In genomic region chr7:149811831-149812490, GRCh38 we compare ENCODE assay signal across 20 cellular contexts. TPM values are rescaled to one million over a fixed set of nuclear protein-coding genes. Genes with fewer than 3 reads are reported as not detected.
A peak's percentile ranks its signal among the peaks of the same experiment; 100 is the strongest.
DNase-seq lines count a peak whose midpoint lies in the region; ATAC-seq, FAIRE-seq and TF ChIP-seq lines count a peak whose summit lies in the region.
"Had no signal": no experiment of that assay in that cellular context is flagged by ENCODE, and none has a peak within 500 bp of the region (broad histone marks: within the 10 kb centered on the region; RNA-seq: fewer than 3 reads in every experiment).

No MANE protein-coding gene starts in this region.

- no peak for FAIRE-seq in D721Med (lab: Jason Lieb, UNC)
- FAIRE-seq: A549, G401.6, GM12891, GM19239 had no signal

- H3K4ac ChIP-seq in neuronal stem cell (ENCODE audit: low read length), result peak overlapping the region; percentile 76

- H3K4me1 Mint-ChIP-seq in stimulated activated naive CD8-positive, alpha-beta T cell treated with anti-CD3 and anti-CD28 coated beads, Interleukin-15, amount 100 ng/mL, for 72 hours, result peaks cover 23% of the 10 kb centered on the region
- H3K4me1 Mint-ChIP-seq: B cell had no signal

- peak overlapping the region in 1 of 2 donors; percentile 48 for H3K27ac Mint-ChIP-seq in stimulated activated naive CD8-positive, alpha-beta T cell treated with anti-CD3 and anti-CD28 coated beads, Interleukin-15, amount 100 ng/mL, for 72 hours
- H3K27ac Mint-ChIP-seq: B cell; CD4-positive, alpha-beta T cell; CD8-positive, alpha-beta T cell had no signal

- H3K27ac ChIP-seq in right cardiac atrium (ENCODE audit: low read length), result no peak overlapping the region
- H3K27ac ChIP-seq in right atrium auricular region, result no peak overlapping the region
- no peak overlapping the region for H3K27ac ChIP-seq in neuronal stem cell (replicated peaks; ENCODE audit: low read length)
- H3K27ac ChIP-seq: 22Rv1; A549; BLaER1 treated with 17β-estradiol and CSF1 and Interleukin-3, amounts not matched to agents 10 nM and 100 nM; C4-2B had no signal

- no peak overlapping the region for H4K91ac ChIP-seq in neuronal stem cell (ENCODE audit: low read depth, low read length, poor library complexity)

- H3K4me3 ChIP-seq in right cardiac atrium (ENCODE audit: low read length) (no peak overlapping the region), right atrium auricular region (no peak overlapping the region), neuronal stem cell (ENCODE audit: low read length in 2 of 2) (no peak overlapping the region)
- H3K4me3 ChIP-seq: A549; BLaER1 treated with 17β-estradiol and CSF1 and Interleukin-3, amounts not matched to agents 10 nM and 100 nM had no signal

- peaks cover 3% of the 10 kb centered on the region for H3K79me1 ChIP-seq in neuronal stem cell (ENCODE audit: low read depth, low read length)

- H2BK120ac ChIP-seq in neuronal stem cell (ENCODE audit: low read depth, low read length), result no peak overlapping the region

- H3K9ac ChIP-seq in neuronal stem cell (ENCODE audit: low read depth, low read length, poor library complexity), result peak overlapping the region; percentile 21
- H3K9ac ChIP-seq: BLaER1 treated with 17β-estradiol and CSF1 and Interleukin-3, amounts not matched to agents 10 nM and 100 nM had no signal

- H3K4me1 ChIP-seq in right cardiac atrium (ENCODE audit: control insufficient read depth, insufficient read depth, low read length), result no peaks in the 10 kb centered on the region
- no peaks in the 10 kb centered on the region for H3K4me1 ChIP-seq in right atrium auricular region
- H3K4me1 ChIP-seq in neuronal stem cell (ENCODE audit: control insufficient read depth in 2 of 2, insufficient read depth in 1 of 2, low read depth in 1 of 2, low read length in 2 of 2), result peaks cover 0 to 13% of the 10 kb centered on the region in 2 donors
- H3K4me1 ChIP-seq: A549 had no signal

- H3K9me3 ChIP-seq in right cardiac atrium (ENCODE audit: control insufficient read depth, low read length) (no peaks in the 10 kb centered on the region), right atrium auricular region (no peaks in the 10 kb centered on the region), neuronal stem cell (replicated peaks in 1 of 2; ENCODE audit: control insufficient read depth in 2 of 2, insufficient read depth in 1 of 2, low read depth in 1 of 2, low read length in 2 of 2) (no peaks in the 10 kb centered on the region)
- H3K9me3 ChIP-seq: A549; BLaER1 treated with 17β-estradiol and CSF1 and Interleukin-3, amounts not matched to agents 10 nM and 100 nM had no signal

- ATAC-seq in right cardiac atrium, result no peak
- ATAC-seq in stimulated activated naive CD8-positive, alpha-beta T cell treated with anti-CD3 and anti-CD28 coated beads, Interleukin-15, amount 100 ng/mL, for 72 hours, result peak; percentile 7
- ATAC-seq in stimulated activated naive CD8-positive, alpha-beta T cell treated with anti-CD3 and anti-CD28 coated beads, Interleukin-15, Interleukin-2, amounts not matched to agents 100 U/mL and 50 U/mL, for 24 hours, result no peak
- ATAC-seq in GM21526 (IDR thresholded peaks at IDR 0.05; ENCODE audit: low FRiP score, unreplicated experiment), result no peak
- ATAC-seq: CD8-positive, alpha-beta T cell had no signal

- H3K36me3 ChIP-seq in right atrium auricular region (no peaks in the 10 kb centered on the region), neuronal stem cell (replicated peaks in 1 of 2; ENCODE audit: control insufficient read depth in 2 of 2, insufficient read depth in 2 of 2, low read length in 2 of 2) (no peaks in the 10 kb centered on the region)
- H3K36me3 ChIP-seq: BLaER1 treated with 17β-estradiol and CSF1 and Interleukin-3, amounts not matched to agents 10 nM and 100 nM had no signal

- WGBS in right cardiac atrium, result 86% methylated on average over 16 of the region's 16 CpGs
- WGBS in neuronal stem cell (ENCODE audit: extremely low coverage in 2 of 2, insufficient read length in 2 of 2, insufficient replicate concordance in 1 of 2), 2 donors, result no CpG with 5 or more reads among the region's 16 CpGs

- peak overlapping the region; percentile 43 for H4K8ac ChIP-seq in neuronal stem cell (ENCODE audit: low read depth, low read length)

- H3K18ac ChIP-seq in neuronal stem cell (ENCODE audit: low read length), result peak overlapping the region; percentile 85

- H3K14ac ChIP-seq in neuronal stem cell (ENCODE audit: low read length), result peak overlapping the region; percentile 82

- intact Hi-C loops in right cardiac atrium (cut with DNase I), result no loop called here

- DNase-seq in right cardiac atrium (peak in 2 of 3 donors; percentile 36 to 45), right atrium auricular region (ENCODE audit: low spot score) (no peak), neuronal stem cell (ENCODE audit: low spot score) (no peak), D721Med (ENCODE audit: insufficient read length, low spot score) (no peak)
- no peak for DNase-seq in stimulated activated naive CD8-positive, alpha-beta T cell treated with anti-CD3 and anti-CD28 coated beads, Interleukin-15, amount 100 ng/mL, for 72 hours
- no peak for DNase-seq in stimulated activated naive CD8-positive, alpha-beta T cell treated with anti-CD3 and anti-CD28 coated beads, Interleukin-15, Interleukin-2, amounts not matched to agents 100 U/mL and 50 U/mL, for 24 hours
- DNase-seq: CD4-positive, alpha-beta T cell; CD8-positive, alpha-beta T cell; DMS79 treated with DMSO at 0.1 percent for 48 hours; GF-D8 had no signal

- no peak overlapping the region for H2AFZ ChIP-seq in neuronal stem cell (ENCODE audit: low read length)

- H2BK15ac ChIP-seq in neuronal stem cell (ENCODE audit: low read length), result peak overlapping the region; percentile 75

- no peak for TF ChIP-seq CTCF in right atrium auricular region (IDR thresholded peaks at IDR 0.05)
- no peak for TF ChIP-seq CTCF in D721Med (IDR thresholded peaks at IDR 0.05; ENCODE audit: insufficient read depth, missing control alignments)

- H3K4me3 Mint-ChIP-seq in stimulated activated naive CD8-positive, alpha-beta T cell treated with anti-CD3 and anti-CD28 coated beads, Interleukin-15, amount 100 ng/mL, for 72 hours, result no peak overlapping the region
- H3K4me3 Mint-ChIP-seq: B cell; CD4-positive, alpha-beta T cell; CD8-positive, alpha-beta T cell had no signal

- H2BK5ac ChIP-seq in neuronal stem cell (ENCODE audit: low read length), result no peak overlapping the region

- H2BK12ac ChIP-seq in neuronal stem cell (ENCODE audit: low read length), result peak overlapping the region; percentile 73

- no peaks in the 10 kb centered on the region for H3K27me3 ChIP-seq in right cardiac atrium (ENCODE audit: control insufficient read depth, insufficient read depth)
- no peaks in the 10 kb centered on the region for H3K27me3 ChIP-seq in right atrium auricular region
- peaks cover 0 to 2% (median 0%) of the 10 kb centered on the region in 3 experiments for H3K27me3 ChIP-seq in neuronal stem cell (ENCODE audit: control insufficient read depth in 3 of 3, insufficient read depth in 3 of 3, low read depth in 1 of 3, low read length in 3 of 3)
- H3K27me3 ChIP-seq: BLaER1 treated with 17β-estradiol and CSF1 and Interleukin-3, amounts not matched to agents 10 nM and 100 nM had no signal

- H2AK5ac ChIP-seq in neuronal stem cell (ENCODE audit: low read depth, low read length), result peak overlapping the region; percentile 95

- H3K9me3 Mint-ChIP-seq in stimulated activated naive CD8-positive, alpha-beta T cell treated with anti-CD3 and anti-CD28 coated beads, Interleukin-15, amount 100 ng/mL, for 72 hours, result no peaks in the 10 kb centered on the region
- H3K9me3 Mint-ChIP-seq: CD4-positive, alpha-beta T cell; CD8-positive, alpha-beta T cell had no signal

- H3K23ac ChIP-seq in neuronal stem cell (ENCODE audit: low read depth, low read length, poor library complexity), result peak overlapping the region; percentile 80

- no peak overlapping the region for H3K4me2 ChIP-seq in neuronal stem cell (ENCODE audit: insufficient read depth, low read length, poor library complexity, severe bottlenecking)
- H3K4me2 ChIP-seq: A549; BLaER1 treated with 17β-estradiol and CSF1 and Interleukin-3, amounts not matched to agents 10 nM and 100 nM had no signal

- no peaks in the 10 kb centered on the region for H3K27me3 Mint-ChIP-seq in stimulated activated naive CD8-positive, alpha-beta T cell treated with anti-CD3 and anti-CD28 coated beads, Interleukin-15, amount 100 ng/mL, for 72 hours
- H3K27me3 Mint-ChIP-seq: CD4-positive, alpha-beta T cell had no signal

RNA-seq across cellular contexts. Expression of gene ZNF862, which starts 26.2 kb away (rescaled TPM):
- 10 to 100 TPM in 3 of 4 donors, 1 to 10 TPM in 1; 9.0 to 15.9 (median 14.2) TPM for total RNA-seq in right cardiac atrium
- 7.8 TPM for polyA plus RNA-seq in right cardiac atrium
- total RNA-seq in right atrium auricular region, result 10 to 100 TPM in 1 of 2 donors, 1 to 10 TPM in 1; 7.0 to 11.0 TPM
- 7.1 TPM for polyA plus RNA-seq in neuronal stem cell (2013, experiment 1 of 2)
- 6.8 TPM for polyA plus RNA-seq in neuronal stem cell (2013, experiment 2 of 2)

RNA-seq across cellular contexts. Expression of gene ZNF467, which starts 38.6 kb away (rescaled TPM):
- total RNA-seq in right cardiac atrium (10 to 100 TPM; 10.4 to 15.6 (median 11.6) TPM), right atrium auricular region (10 to 100 TPM in 1 of 2 donors, 1 to 10 TPM in 1; 3.2 to 11.0 TPM)
- 6.6 TPM for polyA plus RNA-seq in right cardiac atrium
- 6.2 TPM for polyA plus RNA-seq in neuronal stem cell (2013, experiment 1 of 2)
- polyA plus RNA-seq in neuronal stem cell (2013, experiment 2 of 2), result 6.1 TPM
- total RNA-seq: A172 had no signal

Comparison
In these comparisons a context has a peak if more than half of its experiments do, and no peak if none do; other contexts are left out.
1. DNase-seq: peak in right cardiac atrium (2 of 3); none in right atrium auricular region (single experiment), stimulated activated naive CD8-positive, alpha-beta T cell treated with anti-CD3 and anti-CD28 coated beads, Interleukin-15, amount 100 ng/mL, for 72 hours (0 of 2), stimulated activated naive CD8-positive, alpha-beta T cell treated with anti-CD3 and anti-CD28 coated beads, Interleukin-15, Interleukin-2, amounts not matched to agents 100 U/mL and 50 U/mL, for 24 hours (single experiment), neuronal stem cell (single experiment) and D721Med (single experiment).